In genomic region chr11:75140269-75141138, GRCh38 we compare ENCODE assay signal across 9 cellular contexts. TPM values are rescaled to one million over a fixed set of nuclear protein-coding genes. Genes with fewer than 3 reads are reported as not detected.
DNase-seq lines count a peak whose midpoint lies in the region; ATAC-seq and TF ChIP-seq lines count a peak whose summit lies in the region.
"Had no signal": no experiment of that assay in that cellular context is flagged by ENCODE, and none has a peak within 500 bp of the region (broad histone marks: within the 10 kb centered on the region; RNA-seq: fewer than 3 reads in every experiment).

No MANE protein-coding gene starts in this region.

- H3K4me1 ChIP-seq in esophagus muscularis mucosa, result peaks cover 11 to 25% (median 23%) of the 10 kb centered on the region in 4 donors

- peak; percentile 63 for ATAC-seq in stimulated activated naive CD8-positive, alpha-beta T cell treated with anti-CD3 and anti-CD28 coated beads, Interleukin-15, amount 100 ng/mL, for 72 hours

- no peak overlapping the region for H3K27ac ChIP-seq in esophagus muscularis mucosa (replicated peaks in 1 of 4)

- H3K27me3 Mint-ChIP-seq in nephron progenitor cell (ENCODE audit: low read depth, poor library complexity), result peaks cover 29% of the 10 kb centered on the region
- peaks cover 13% of the 10 kb centered on the region for H3K27me3 Mint-ChIP-seq in stimulated activated naive CD8-positive, alpha-beta T cell treated with anti-CD3 and anti-CD28 coated beads, Interleukin-15, amount 100 ng/mL, for 72 hours

- H3K36me3 ChIP-seq in esophagus muscularis mucosa, result no peaks in the 10 kb centered on the region

- 38% methylated on average over 21 of the region's 22 CpGs for WGBS in esophagus muscularis mucosa

- peaks cover 0 to 44% (median 0%) of the 10 kb centered on the region in 4 donors for H3K27me3 ChIP-seq in esophagus muscularis mucosa

- peak; percentile 79 for DNase-seq in 8988T
- peak; percentile 33 for DNase-seq in NCI-H460 (ENCODE audit: extremely low read depth, low read depth)
- peak; percentile 84 for DNase-seq in activated CD8-positive, alpha-beta memory T cell treated with anti-CD3 and anti-CD28 coated beads, Interleukin-2, amount 50 U/mL, for 4 hours
- no peak for DNase-seq in esophagus muscularis mucosa (ENCODE audit: extremely low spot score)
- DNase-seq in nephron progenitor cell, result peak; percentile 81
- DNase-seq in stimulated activated naive CD8-positive, alpha-beta T cell treated with anti-CD3 and anti-CD28 coated beads, Interleukin-15, amount 100 ng/mL, for 72 hours, result peak; percentile 75 to 78
- DNase-seq in A172 (ENCODE audit: low spot score), result no peak

- no peak for TF ChIP-seq POLR2A in esophagus muscularis mucosa (IDR thresholded peaks at IDR 0.05; ENCODE audit: low read depth)

- peak; percentile 99 for TF ChIP-seq CTCF in GM12873 (IDR thresholded peaks at IDR 0.05; ENCODE audit: insufficient read depth, low read depth, low read length, missing control alignments)
- TF ChIP-seq CTCF in esophagus muscularis mucosa (IDR thresholded peaks at IDR 0.05), result peak; percentile 74 to 92 (median 88)
- TF ChIP-seq CTCF in nephron progenitor cell (IDR thresholded peaks at IDR 0.05), result peak; percentile 98

- intact Hi-C loops in esophagus muscularis mucosa (cut with DNase I), result loop anchor here (1.0 to 5.0 kb wide), 2 partner anchors 67 to 108 kb away; no protein-coding TSS in a partner anchor

- no peak for TF ChIP-seq EP300 in esophagus muscularis mucosa (IDR thresholded peaks at IDR 0.05)

- no peaks in the 10 kb centered on the region for H3K36me3 Mint-ChIP-seq in nephron progenitor cell (ENCODE audit: low read depth)

- H3K27ac Mint-ChIP-seq in nephron progenitor cell, result no peak overlapping the region
- H3K27ac Mint-ChIP-seq in stimulated activated naive CD8-positive, alpha-beta T cell treated with anti-CD3 and anti-CD28 coated beads, Interleukin-15, amount 100 ng/mL, for 72 hours, result no peak overlapping the region
- H3K27ac Mint-ChIP-seq: stimulated activated naive CD8-positive, alpha-beta T cell treated with anti-CD3 and anti-CD28 coated beads, Interleukin-15, Interleukin-2, amounts not matched to agents 100 ng/mL and 50 ng/mL, for 24 hours had no signal

- no peaks in the 10 kb centered on the region for H3K9me3 ChIP-seq in esophagus muscularis mucosa

- no peak overlapping the region for H3K4me3 Mint-ChIP-seq in nephron progenitor cell
- no peak overlapping the region for H3K4me3 Mint-ChIP-seq in stimulated activated naive CD8-positive, alpha-beta T cell treated with anti-CD3 and anti-CD28 coated beads, Interleukin-15, amount 100 ng/mL, for 72 hours
- H3K4me3 Mint-ChIP-seq: stimulated activated naive CD8-positive, alpha-beta T cell treated with anti-CD3 and anti-CD28 coated beads, Interleukin-15, Interleukin-2, amounts not matched to agents 100 ng/mL and 50 ng/mL, for 24 hours had no signal

- no peaks in the 10 kb centered on the region for H3K9me3 Mint-ChIP-seq in nephron progenitor cell
- H3K9me3 Mint-ChIP-seq in stimulated activated naive CD8-positive, alpha-beta T cell treated with anti-CD3 and anti-CD28 coated beads, Interleukin-15, amount 100 ng/mL, for 72 hours, result no peaks in the 10 kb centered on the region
- H3K9me3 Mint-ChIP-seq: stimulated activated naive CD8-positive, alpha-beta T cell treated with anti-CD3 and anti-CD28 coated beads, Interleukin-15, Interleukin-2, amounts not matched to agents 100 ng/mL and 50 ng/mL, for 24 hours had no signal

- peaks cover 13% of the 10 kb centered on the region for H3K4me1 Mint-ChIP-seq in nephron progenitor cell
- H3K4me1 Mint-ChIP-seq in stimulated activated naive CD8-positive, alpha-beta T cell treated with anti-CD3 and anti-CD28 coated beads, Interleukin-15, amount 100 ng/mL, for 72 hours, result peaks cover 27% of the 10 kb centered on the region

- no peak overlapping the region for H3K4me3 ChIP-seq in esophagus muscularis mucosa

RNA-seq across cellular contexts. Expression of gene SLCO2B1, which starts 10.4 kb away (rescaled TPM):
- 0.17 TPM in 1 of 2 replicates, not detected in the other for total RNA-seq in NCI-H460 (2014; rRNA removed; shearing (Covaris generic))
- 1.8 TPM in 1 of 2 replicates, not detected in the other for polyA plus RNA-seq in NCI-H460 (2014; cell fraction: nucleus; rRNA removed)
- total RNA-seq in esophagus muscularis mucosa, result 10 to 100 TPM; 30.5 to 61.1 (median 33.0) TPM
- total RNA-seq in A172 (2014; rRNA removed; shearing (Covaris generic)), result 1.2 and 2.0 TPM in 2 replicates

RNA-seq across cellular contexts. Expression of gene OR2AT4, which starts 43.8 kb away (rescaled TPM):
- not detected in 2 replicates for total RNA-seq in NCI-H460 (2014; rRNA removed; shearing (Covaris generic))
- not detected in 2 replicates for polyA plus RNA-seq in NCI-H460 (2014; cell fraction: nucleus; rRNA removed)
- under 1 TPM in 1 of 4 donors, not detected in 3; 0.06 TPM for total RNA-seq in esophagus muscularis mucosa
- total RNA-seq in A172 (2014; rRNA removed; shearing (Covaris generic)), result 0.02 TPM in 1 of 2 replicates, not detected in the other

Comparison
In these comparisons a context has a peak if more than half of its experiments do, and no peak if none do; other contexts are left out.
1. DNase-seq: peak in 8988T (single experiment), NCI-H460 (single experiment), activated CD8-positive, alpha-beta memory T cell treated with anti-CD3 and anti-CD28 coated beads, Interleukin-2, amount 50 U/mL, for 4 hours (single experiment), nephron progenitor cell (single experiment) and stimulated activated naive CD8-positive, alpha-beta T cell treated with anti-CD3 and anti-CD28 coated beads, Interleukin-15, amount 100 ng/mL, for 72 hours (2 of 2); none in esophagus muscularis mucosa (single experiment) and A172 (single experiment).
2. RNA of gene SLCO2B1, which starts 10.4 kb away (total RNA-seq): 30.5 to 61.1 TPM in esophagus muscularis mucosa; 1.2 to 2.0 TPM in A172 and 0.17 TPM in NCI-H460; every median in the first group is over 10 times any median in the second.
3. Peak in every context shown above with its lines, with median percentiles within 50 percentile points of each other: CTCF ChIP-seq.